Comparison of ENCODE assay signal across 18 cellular contexts in the genomic region with DNA sequence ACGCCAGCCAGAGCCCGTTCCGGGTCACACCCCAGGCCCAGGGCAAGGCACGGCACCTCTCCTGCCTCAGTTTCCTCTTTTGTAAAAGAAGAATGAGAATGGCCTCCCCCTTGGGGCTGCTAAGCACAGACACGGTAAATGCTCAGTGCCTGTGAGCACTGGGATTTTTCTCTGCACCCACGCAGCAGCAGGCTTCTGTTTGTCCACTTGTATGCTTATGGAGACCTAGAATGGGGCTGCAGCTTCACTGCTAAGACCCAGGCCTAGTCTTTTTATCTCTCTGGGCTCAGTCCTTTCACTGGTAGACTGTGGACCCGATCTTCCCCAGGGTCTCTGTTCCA.
DNase-seq lines count a peak whose midpoint lies in the region; ATAC-seq, FAIRE-seq and TF ChIP-seq lines count a peak whose summit lies in the region.
"Had no signal": no experiment of that assay in that cellular context is flagged by ENCODE, and none has a peak within 500 bp of the region (broad histone marks: within the 10 kb centered on the region; RNA-seq: fewer than 3 reads in every experiment).

No MANE protein-coding gene starts in this region.

- H3K27me3 Mint-ChIP-seq in CD4-positive, alpha-beta T cell = peaks cover 12% of the 10 kb centered on the region

- H3K9me3 Mint-ChIP-seq in CD4-positive, alpha-beta T cell = no peaks in the 10 kb centered on the region
- H3K9me3 Mint-ChIP-seq: activated CD4-positive, alpha-beta T cell treated with anti-CD3 and anti-CD28 coated beads, Interleukin-2, amount 10 ng/mL, durations not matched to agents 24 days and 14 days; activated naive CD4-positive, alpha-beta T cell treated with anti-CD3 and anti-CD28 coated beads, Interleukin-2, amount 50 U/mL, for 24 hours; brain; naive thymus-derived CD8-positive, alpha-beta T cell had no signal

- H3K36me3 Mint-ChIP-seq in CD4-positive, alpha-beta T cell (ENCODE audit: low read depth) = no peaks in the 10 kb centered on the region
- H3K36me3 Mint-ChIP-seq: brain; IgD-negative memory B cell; naive thymus-derived CD8-positive, alpha-beta T cell had no signal

- peaks cover 40% of the 10 kb centered on the region for H3K4me1 ChIP-seq in thymus (ENCODE audit: control insufficient read depth, insufficient read depth, low read length)
- H3K4me1 ChIP-seq: HAP-1 had no signal

- peak; percentile 26 for FAIRE-seq in GM19239 (lab: Jason Lieb, UNC)

- no peak overlapping the region for H3K27ac Mint-ChIP-seq in CD4-positive, alpha-beta T cell
- H3K27ac Mint-ChIP-seq: activated CD4-positive, alpha-beta T cell treated with anti-CD3 and anti-CD28 coated beads, Interleukin-2, amount 10 ng/mL, durations not matched to agents 24 days and 14 days; naive thymus-derived CD8-positive, alpha-beta T cell; progenitor cell of endocrine pancreas had no signal

- 51% methylated on average over 7 of the region's 7 CpGs for WGBS in thymus

- TF ChIP-seq CTCF in VCaP (conservative IDR thresholded peaks at IDR 0.05) = no peak
- TF ChIP-seq CTCF in CD4-positive, alpha-beta T cell (IDR thresholded peaks at IDR 0.05) = no peak

- peak overlapping the region; percentile 31 for H3K27ac ChIP-seq in VCaP
- H3K27ac ChIP-seq in thymus (ENCODE audit: low read depth) = no peak overlapping the region
- no peak overlapping the region for H3K27ac ChIP-seq in CD4-positive, alpha-beta T cell (ENCODE audit: low read depth, low read length)

- intact Hi-C loops in CD4-positive, alpha-beta T cell (cut with DNase I, micrococcal nuclease) = no loop called here

- peak overlapping the region; percentile 5 for H3K4me3 ChIP-seq in thymus (ENCODE audit: low read length)
- H3K4me3 ChIP-seq: HAP-1 had no signal

- H3K9me3 ChIP-seq in thymus (ENCODE audit: control insufficient read depth) = no peaks in the 10 kb centered on the region
- H3K9me3 ChIP-seq in CD4-positive, alpha-beta T cell (ENCODE audit: control insufficient read depth, low read length) = no peaks in the 10 kb centered on the region
- H3K9me3 ChIP-seq: HAP-1 had no signal

- POLR2A ChIA-PET in CD4-positive, alpha-beta T cell (lab: Charles Lee) = no interaction called here

- CTCF ChIA-PET in CD4-positive, alpha-beta T cell (lab: Charles Lee) = no interaction called here

- in situ Hi-C loops in G401 (cut with HindIII; ENCODE audit: low sequenced_read_pairs) = no loop called here

- no peaks in the 10 kb centered on the region for H3K36me3 ChIP-seq in thymus (ENCODE audit: control insufficient read depth, insufficient read depth)
- H3K36me3 ChIP-seq: HAP-1 had no signal

- no peak for ATAC-seq in CD4-positive, alpha-beta T cell (ENCODE audit: poor library complexity)
- ATAC-seq: naive thymus-derived CD8-positive, alpha-beta T cell had no signal

- H3K4me3 Mint-ChIP-seq in CD4-positive, alpha-beta T cell = no peak overlapping the region
- H3K4me3 Mint-ChIP-seq: activated CD4-positive, alpha-beta T cell treated with anti-CD3 and anti-CD28 coated beads, Interleukin-2, amount 10 ng/mL, durations not matched to agents 24 days and 14 days; activated naive CD4-positive, alpha-beta T cell treated with anti-CD3 and anti-CD28 coated beads, Interleukin-2, amount 50 U/mL, for 24 hours had no signal

- peaks cover 3% of the 10 kb centered on the region for H3K4me1 Mint-ChIP-seq in CD4-positive, alpha-beta T cell (ENCODE audit: low read depth)
- H3K4me1 Mint-ChIP-seq: activated naive CD4-positive, alpha-beta T cell treated with anti-CD3 and anti-CD28 coated beads, Interleukin-2, amount 50 U/mL, for 24 hours had no signal

- DNase-seq in GM19239 (ENCODE audit: insufficient read length, low spot score) (no peak), mesenteric fat pad (ENCODE audit: low spot score) (peak; percentile 22), G401 (ENCODE audit: low spot score) (no peak), AG08396 (ENCODE audit: low spot score) (no peak)
- DNase-seq in CD4-positive, alpha-beta T cell = no peak
- DNase-seq: activated CD4-positive, alpha-beta T cell treated with anti-CD3 and anti-CD28 coated beads, Interleukin-2, amount 10 ng/mL, durations not matched to agents 24 days and 14 days; EL; NCI-H1092; stimulated activated CD4-positive, alpha-beta T cell treated with anti-CD3 and anti-CD28 coated beads, Interleukin-15, amount 100 ng/mL, for 24 hours; T-helper 9 cell had no signal

- H3K27me3 ChIP-seq in thymus (ENCODE audit: control insufficient read depth, insufficient read depth) = no peaks in the 10 kb centered on the region
- no peaks in the 10 kb centered on the region for H3K27me3 ChIP-seq in CD4-positive, alpha-beta T cell (ENCODE audit: control insufficient read depth, insufficient read depth, low read length)
